Comparison of ENCODE assay signal across 25 cellular contexts in the genomic region with DNA sequence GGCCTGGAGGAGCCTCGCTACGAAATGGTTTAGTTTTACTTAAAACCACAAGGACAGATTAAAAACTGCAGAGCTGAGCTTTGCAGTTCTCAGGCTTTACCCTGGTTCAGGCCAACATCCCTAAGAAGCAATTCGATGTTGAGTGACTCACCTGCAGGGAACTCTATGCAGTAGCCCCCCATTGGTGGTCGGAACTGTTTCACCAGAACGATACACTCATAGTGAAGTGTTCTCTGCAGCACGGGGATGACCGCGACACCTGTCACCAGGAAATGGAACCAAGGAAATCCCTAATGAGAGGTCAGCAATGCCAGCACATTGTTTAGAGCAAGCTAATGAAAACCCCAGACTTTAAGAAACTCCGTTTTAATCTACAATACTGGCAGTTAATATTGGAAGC. TPM values are rescaled to one million over a fixed set of nuclear protein-coding genes. Genes with fewer than 3 reads are reported as not detected.
DNase-seq lines count a peak whose midpoint lies in the region; ATAC-seq, FAIRE-seq and TF ChIP-seq lines count a peak whose summit lies in the region.
"Had no signal": no experiment of that assay in that cellular context is flagged by ENCODE, and none has a peak within 500 bp of the region (broad histone marks: within the 10 kb centered on the region; RNA-seq: fewer than 3 reads in every experiment).

No MANE protein-coding gene starts in this region.

- peaks cover 0 to 2% (median 0%) of the 10 kb centered on the region in 8 donors for H3K9me3 Mint-ChIP-seq in CD4-positive, alpha-beta memory T cell
- H3K9me3 Mint-ChIP-seq: activated naive CD4-positive, alpha-beta T cell treated with anti-CD3 and anti-CD28 coated beads, Interleukin-2, amount 10 ng/mL, durations not matched to agents 7 days and 5 days; natural killer cell treated with Interleukin-12 subunit alpha and Interleukin-12 subunit beta and Interleukin-15 and Interleukin-18, amount 100 ng/mL, for 72 hours; T-helper 2 cell treated with Interferon-gamma antibody and Interleukin-4, amounts not matched to agents 5 μg/mL and 100 μg/mL, for 36 hours had no signal

- peaks cover 34% of the 10 kb centered on the region for H3K36me3 ChIP-seq in CD4-positive, alpha-beta memory T cell (ENCODE audit: insufficient read depth, low read length)

- no peaks in the 10 kb centered on the region for H3K9me3 ChIP-seq in CD4-positive, alpha-beta memory T cell (ENCODE audit: control insufficient read depth in 1 of 2, low read length in 2 of 2)
- H3K9me3 ChIP-seq: ascending aorta, BE2C, Caco-2, colonic mucosa, sigmoid colon, SJSA1 had no signal

- ATAC-seq in GM21825 (IDR thresholded peaks at IDR 0.05; ENCODE audit: unreplicated experiment), result no peak
- ATAC-seq: natural killer cell treated with Interleukin-12 subunit alpha and Interleukin-12 subunit beta and Interleukin-15 and Interleukin-18, amount 100 ng/mL, for 72 hours had no signal

- H3K4me3 Mint-ChIP-seq in CD4-positive, alpha-beta memory T cell, result no peak overlapping the region
- H3K4me3 Mint-ChIP-seq: activated naive CD4-positive, alpha-beta T cell treated with anti-CD3 and anti-CD28 coated beads, Interleukin-2, amount 10 ng/mL, durations not matched to agents 7 days and 5 days; natural killer cell treated with Interleukin-12 subunit alpha and Interleukin-12 subunit beta and Interleukin-15 and Interleukin-18, amount 100 ng/mL, for 72 hours; T-helper 2 cell treated with Interferon-gamma antibody and Interleukin-4, amounts not matched to agents 5 μg/mL and 100 μg/mL, for 36 hours had no signal

- intact Hi-C loops in CD4-positive, alpha-beta memory T cell (cut with micrococcal nuclease), result no loop called here

- no peak for TF ChIP-seq CTCF in epithelial cell of proximal tubule (conservative IDR thresholded peaks at IDR 0.05; ENCODE audit: low read depth, low read length)

- peak; percentile 48 for FAIRE-seq in RCC 7860 (lab: Jason Lieb, UNC)
- FAIRE-seq: GM18507 had no signal

- H3K4me1 Mint-ChIP-seq in CD4-positive, alpha-beta memory T cell, result peaks cover 9 to 24% (median 20%) of the 10 kb centered on the region in 4 donors

- POLR2A ChIA-PET in CD4-positive, alpha-beta memory T cell (lab: Charles Lee; ENCODE audit: partially characterized antibody), result no interaction called here

- H3K27ac Mint-ChIP-seq in CD4-positive, alpha-beta memory T cell, result no peak overlapping the region
- H3K27ac Mint-ChIP-seq: activated naive CD4-positive, alpha-beta T cell treated with anti-CD3 and anti-CD28 coated beads, Interleukin-2, amount 10 ng/mL, durations not matched to agents 7 days and 5 days; T-helper 2 cell treated with Interferon-gamma antibody and Interleukin-4, amounts not matched to agents 5 μg/mL and 100 μg/mL, for 36 hours had no signal

- peaks cover 27% of the 10 kb centered on the region for H3K4me1 ChIP-seq in CD4-positive, alpha-beta memory T cell (ENCODE audit: insufficient read depth, low read length)
- H3K4me1 ChIP-seq: ascending aorta, BE2C, Caco-2, parathyroid adenoma, sigmoid colon, SJSA1 had no signal

- H3K27me3 Mint-ChIP-seq in CD4-positive, alpha-beta memory T cell, result no peaks in the 10 kb centered on the region
- H3K27me3 Mint-ChIP-seq: activated naive CD4-positive, alpha-beta T cell treated with anti-CD3 and anti-CD28 coated beads, Interleukin-2, amount 10 ng/mL, durations not matched to agents 7 days and 5 days; natural killer cell treated with Interleukin-12 subunit alpha and Interleukin-12 subunit beta and Interleukin-15 and Interleukin-18, amount 100 ng/mL, for 72 hours had no signal

- no peak overlapping the region for H3K4me3 ChIP-seq in epithelial cell of proximal tubule (ENCODE audit: low read depth, low read length)
- no peak overlapping the region for H3K4me3 ChIP-seq in CD4-positive, alpha-beta memory T cell (ENCODE audit: low read length in 2 of 2)
- H3K4me3 ChIP-seq: ascending aorta, colonic mucosa, sigmoid colon, SJSA1 had no signal

- no peak overlapping the region for H3K27ac ChIP-seq in CD4-positive, alpha-beta memory T cell (ENCODE audit: low read depth, low read length)
- H3K27ac ChIP-seq: ascending aorta, colonic mucosa, parathyroid adenoma, sigmoid colon, SJSA1 had no signal

- CTCF ChIA-PET in CD4-positive, alpha-beta memory T cell (lab: Charles Lee; ENCODE audit: partially characterized antibody), result no interaction called here

- peaks cover 23 to 48% of the 10 kb centered on the region in 2 donors for H3K36me3 Mint-ChIP-seq in CD4-positive, alpha-beta memory T cell

- DNase-seq in A172 (ENCODE audit: low spot score) (peak; percentile 71), EL (peak; percentile 42), RCC 7860 (ENCODE audit: low spot score) (peak; percentile 66), epithelial cell of proximal tubule (ENCODE audit: low read depth) (peak; percentile 13), Ammon's horn (ENCODE audit: low spot score) (no peak), NCI-H187 (lab: John Stamatoyannopoulos, UW) (no peak)
- no peak for DNase-seq in CD4-positive, alpha-beta memory T cell
- DNase-seq: activated CD4-positive, CD25-positive, alpha-beta regulatory T cell treated with anti-CD3 and anti-CD28 coated beads, Interleukin-2, amount 50 U/mL, for 72 hours; activated naive CD4-positive, alpha-beta T cell treated with anti-CD3 and anti-CD28 coated beads, Interleukin-2, amount 10 ng/mL, durations not matched to agents 7 days and 5 days; BE2C; Caco-2; colonic mucosa; hypothalamus; kidney glomerular epithelial cell; NCI-H146; NCI-H748 treated with DMSO at 0.1 percent for 48 hours; sigmoid colon; stimulated activated CD4-positive, alpha-beta T cell treated with anti-CD3 and anti-CD28 coated beads, Interleukin-2, amount 100 ng/mL, for 24 hours had no signal

- H3K27me3 ChIP-seq in CD4-positive, alpha-beta memory T cell (ENCODE audit: insufficient read depth, low read length), result no peaks in the 10 kb centered on the region
- H3K27me3 ChIP-seq: ascending aorta, BE2C, colonic mucosa, sigmoid colon, SJSA1 had no signal

RNA-seq across cellular contexts. Expression of a gene that starts 18.0 kb away (rescaled TPM):
- total RNA-seq in A172 (2014; rRNA removed; shearing (Covaris generic)), result 166 and 198 TPM in 2 replicates
- total RNA-seq in epithelial cell of proximal tubule, result 64.5 and 106 TPM in 2 replicates
- total RNA-seq in CD4-positive, alpha-beta memory T cell, result 10 to 100 TPM; 55.6 to 61.2 TPM
- polyA plus RNA-seq in CD4-positive, alpha-beta memory T cell, result 10 to 100 TPM; 55.6 to 69.4 TPM

RNA-seq across cellular contexts. Expression of a gene that starts 18.3 kb away (rescaled TPM):
- 205 and 332 TPM in 2 replicates for total RNA-seq in A172 (2014; rRNA removed; shearing (Covaris generic))
- 96.5 and 174 TPM in 2 replicates for total RNA-seq in epithelial cell of proximal tubule
- total RNA-seq in CD4-positive, alpha-beta memory T cell, result 10 to 100 TPM; 40.7 to 41.8 TPM
- polyA plus RNA-seq in CD4-positive, alpha-beta memory T cell, result 100 to 1,000 TPM; 101 to 124 TPM

RNA-seq across cellular contexts. Expression of a gene that starts 48.2 kb away (rescaled TPM):
- total RNA-seq in A172 (2014; rRNA removed; shearing (Covaris generic)), result 6.1 and 17.4 TPM in 2 replicates
- 6.7 and 7.0 TPM in 2 replicates for total RNA-seq in epithelial cell of proximal tubule
- total RNA-seq in CD4-positive, alpha-beta memory T cell, result 10 to 100 TPM; 12.2 to 13.4 TPM
- 1 to 10 TPM; 1.0 to 2.0 TPM for polyA plus RNA-seq in CD4-positive, alpha-beta memory T cell

Comparison
In these comparisons a context has a peak if more than half of its experiments do, and no peak if none do; other contexts are left out.
1. DNase-seq: peak in A172 (single experiment), EL (single experiment), RCC 7860 (single experiment) and epithelial cell of proximal tubule (single experiment); none in Ammon's horn (single experiment), NCI-H187 (0 of 2) and CD4-positive, alpha-beta memory T cell (0 of 5).